ENCODE assay signal across 12 cellular contexts in the genomic region with DNA sequence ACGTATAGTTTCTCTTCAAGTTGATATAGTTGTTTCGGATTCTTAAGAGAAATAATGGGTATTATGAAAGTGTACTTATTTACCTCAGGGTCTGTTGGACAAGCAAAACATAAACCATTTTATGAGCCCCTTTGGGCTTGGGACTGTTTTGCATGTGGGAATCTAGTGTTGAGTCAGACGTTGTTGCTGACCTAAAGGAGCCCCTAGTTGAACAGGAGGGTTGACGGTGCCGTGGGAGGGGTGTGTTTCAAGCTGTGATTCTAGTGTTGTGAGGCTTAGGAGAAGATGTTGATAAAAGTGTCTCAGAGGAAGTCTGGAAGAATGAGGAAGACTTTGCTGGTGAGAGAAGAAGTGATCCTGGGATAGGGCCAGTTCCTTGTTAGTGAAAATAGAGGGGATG.
DNase-seq lines count a peak whose midpoint lies in the region; ATAC-seq and TF ChIP-seq lines count a peak whose summit lies in the region.
"Had no signal": no experiment of that assay in that cellular context is flagged by ENCODE, and none has a peak within 500 bp of the region (broad histone marks: within the 10 kb centered on the region; RNA-seq: fewer than 3 reads in every experiment).

No MANE protein-coding gene starts in this region.

- H3K27ac ChIP-seq in lower lobe of right lung, result no peak overlapping the region

- H3K4me1 ChIP-seq in lower lobe of right lung, result peaks cover 19% of the 10 kb centered on the region

- POLR2A ChIA-PET in GM10248 (lab: Yijun Ruan, JAX), result no interaction called here

- DNase-seq in GM10248 (ENCODE audit: extremely low spot score) (peak; percentile 52), chondrocyte (ENCODE audit: low spot score) (no peak), Ammon's horn (ENCODE audit: low spot score) (no peak), lower lobe of right lung (no peak), Kasumi-1 (lab: John Stamatoyannopoulos, UW) (no peak), NCI-H187 treated with DMSO at 0.1 percent for 48 hours (lab: John Stamatoyannopoulos, UW) (no peak)
- DNase-seq: erythroblast, left ventricle myocardium inferior, NCI-H524 treated with DMSO at 0.1 percent for 48 hours had no signal

- no peaks in the 10 kb centered on the region for H3K9me3 ChIP-seq in lower lobe of right lung
- H3K9me3 ChIP-seq: BLaER1, left ventricle myocardium inferior had no signal

- CTCF ChIA-PET in GM10248 (lab: Yijun Ruan, JAX), result interaction anchor here (1.2 to 1.4 kb wide), 2 partner anchors 15 to 23 kb away, joined by 3 read pairs; no protein-coding TSS in a partner anchor

- H3K9me3 Mint-ChIP-seq in chondrocyte (ENCODE audit: low read depth), result no peaks in the 10 kb centered on the region

- H3K4me3 Mint-ChIP-seq in chondrocyte (ENCODE audit: unreplicated experiment), result no peak overlapping the region

- no peaks in the 10 kb centered on the region for H3K36me3 ChIP-seq in lower lobe of right lung
- H3K36me3 ChIP-seq: left ventricle myocardium inferior had no signal

- TF ChIP-seq CTCF in GM10248 (IDR thresholded peaks at IDR 0.05; ENCODE audit: control extremely low read depth, extremely low read depth, low read depth, missing control alignments), result no peak
- no peak for TF ChIP-seq CTCF in chondrocyte (IDR thresholded peaks at IDR 0.05)
- TF ChIP-seq CTCF in lower lobe of right lung (IDR thresholded peaks at IDR 0.05), result no peak

- ATAC-seq in GM21367 (IDR thresholded peaks at IDR 0.05; ENCODE audit: unreplicated experiment) (peak; percentile 63), HG03103 (IDR thresholded peaks at IDR 0.05; ENCODE audit: low read depth, unreplicated experiment) (peak; percentile 64), lower lobe of right lung (no peak)

- peak overlapping the region; percentile 1 for H3K27ac Mint-ChIP-seq in chondrocyte (ENCODE audit: unreplicated experiment)

- H3K27me3 ChIP-seq in lower lobe of right lung (ENCODE audit: low read depth), result no peaks in the 10 kb centered on the region
- H3K27me3 ChIP-seq: BLaER1 had no signal

- no peak overlapping the region for H3K4me3 ChIP-seq in lower lobe of right lung
- H3K4me3 ChIP-seq: BLaER1, left ventricle myocardium inferior had no signal

- intact Hi-C loops in lower lobe of right lung (cut with DNase I), result no loop called here

- H3K36me3 Mint-ChIP-seq in chondrocyte (ENCODE audit: low read depth), result peaks cover 6% of the 10 kb centered on the region

- peaks cover 45% of the 10 kb centered on the region for H3K4me1 Mint-ChIP-seq in chondrocyte (ENCODE audit: low read depth)

- H3K27me3 Mint-ChIP-seq in chondrocyte (ENCODE audit: low read depth), result no peaks in the 10 kb centered on the region

Comparison
In these comparisons a context has a peak if more than half of its experiments do, and no peak if none do; other contexts are left out.
1. ATAC-seq: peak in GM21367 (single experiment) and HG03103 (single experiment); none in lower lobe of right lung (0 of 2).